11 cellular contexts compared by ENCODE assay signal in the genomic region with DNA sequence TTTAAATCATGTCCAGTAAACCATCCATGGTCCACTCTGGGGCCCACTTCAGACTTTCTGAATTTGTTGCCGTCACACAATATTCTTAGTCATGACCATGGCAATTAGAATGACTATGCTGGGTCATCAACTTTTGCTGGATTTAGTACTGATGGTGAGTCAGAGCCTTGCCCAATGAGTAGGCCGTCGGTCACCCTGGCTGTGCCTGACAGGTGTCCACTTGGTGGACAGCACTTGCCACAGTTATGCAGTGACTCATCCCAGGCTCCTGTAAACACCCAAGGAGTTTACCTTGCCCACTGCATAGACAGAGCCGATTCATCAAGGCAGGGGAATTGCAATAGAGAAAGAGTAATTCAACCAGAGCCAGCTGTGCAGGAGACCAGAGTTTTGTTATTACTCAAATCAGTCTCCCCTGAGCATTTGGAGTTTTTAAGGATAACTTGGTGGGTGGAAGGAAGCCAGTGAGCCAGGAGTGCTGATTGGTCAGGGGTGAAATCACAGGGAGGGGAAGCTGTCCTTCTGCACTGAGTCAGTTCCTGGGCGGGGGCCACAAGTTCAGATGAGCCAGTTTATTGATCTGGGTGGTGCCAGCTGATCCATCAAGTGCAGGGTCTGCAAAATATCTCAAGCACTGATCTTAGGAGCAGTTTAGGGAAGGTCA.
DNase-seq lines count a peak whose midpoint lies in the region; FAIRE-seq and TF ChIP-seq lines count a peak whose summit lies in the region.
"Had no signal": no experiment of that assay in that cellular context is flagged by ENCODE, and none has a peak within 500 bp of the region (broad histone marks: within the 10 kb centered on the region; RNA-seq: fewer than 3 reads in every experiment).

No MANE protein-coding gene starts in this region.

- no peaks in the 10 kb centered on the region for H3K27me3 ChIP-seq in HAP-1 (ENCODE audit: low read depth)

- DNase-seq in AG09319 (ENCODE audit: extremely low read depth, low read depth) (peak; percentile 34), HTR-8/SVneo (ENCODE audit: insufficient read length, low spot score) (peak; percentile 77), cardiac fibroblast (ENCODE audit: low read depth in 2 of 2) (peak; percentile 8 to 59), lung microvascular endothelial cell (ENCODE audit: low read depth in 2 of 2) (peak; percentile 10 to 92), NCI-H1417 treated with DMSO at 0.1 percent for 48 hours (lab: John Stamatoyannopoulos, UW) (no peak), OCI-M1 (lab: John Stamatoyannopoulos, UW) (no peak), HAP-1 (ENCODE audit: low spot score in 2 of 2) (no peak), NCI-H2029 (lab: John Stamatoyannopoulos, UW) (no peak)
- DNase-seq: activated T-cell treated with anti-CD3 and anti-CD28 coated beads, Interleukin-2, amount 50 U/mL, for 4 hours; nephron progenitor cell; stimulated activated CD4-positive, alpha-beta T cell treated with anti-CD3 and anti-CD28 coated beads, Interleukin-2, amount 100 ng/mL, for 24 hours had no signal

- no peaks in the 10 kb centered on the region for H3K4me1 ChIP-seq in HAP-1

- H3K9me3 ChIP-seq in HAP-1, result peaks cover 7% of the 10 kb centered on the region; the same call in 1 of the 2 replicates

- peak; percentile 88 for FAIRE-seq in HTR-8/SVneo (lab: Jason Lieb, UNC)

- in situ Hi-C loops in HAP-1 (cut with MboI; ENCODE audit: low sequenced_read_pairs), result no loop called here

- no peaks in the 10 kb centered on the region for H3K36me3 ChIP-seq in HAP-1 (replicated peaks)

- H3K4me3 ChIP-seq in cardiac fibroblast (replicated peaks in 1 of 2; ENCODE audit: low read depth in 2 of 2, low read length in 2 of 2) (no peak overlapping the region), HAP-1 (no peak overlapping the region)

- no peak for TF ChIP-seq CTCF in AG09319 (IDR thresholded peaks at IDR 0.05; ENCODE audit: low read depth, low read length)
- TF ChIP-seq CTCF in cardiac fibroblast (IDR thresholded peaks at IDR 0.05; ENCODE audit: low read depth, low read length), result no peak

Comparison
In these comparisons a context has a peak if more than half of its experiments do, and no peak if none do; other contexts are left out.
1. DNase-seq: peak in AG09319 (single experiment), HTR-8/SVneo (single experiment), cardiac fibroblast (2 of 2) and lung microvascular endothelial cell (2 of 2); none in NCI-H1417 treated with DMSO at 0.1 percent for 48 hours (single experiment), OCI-M1 (single experiment), HAP-1 (0 of 2) and NCI-H2029 (single experiment).